Comparison of ENCODE assay signal across 1 cellular context in the genomic region with DNA sequence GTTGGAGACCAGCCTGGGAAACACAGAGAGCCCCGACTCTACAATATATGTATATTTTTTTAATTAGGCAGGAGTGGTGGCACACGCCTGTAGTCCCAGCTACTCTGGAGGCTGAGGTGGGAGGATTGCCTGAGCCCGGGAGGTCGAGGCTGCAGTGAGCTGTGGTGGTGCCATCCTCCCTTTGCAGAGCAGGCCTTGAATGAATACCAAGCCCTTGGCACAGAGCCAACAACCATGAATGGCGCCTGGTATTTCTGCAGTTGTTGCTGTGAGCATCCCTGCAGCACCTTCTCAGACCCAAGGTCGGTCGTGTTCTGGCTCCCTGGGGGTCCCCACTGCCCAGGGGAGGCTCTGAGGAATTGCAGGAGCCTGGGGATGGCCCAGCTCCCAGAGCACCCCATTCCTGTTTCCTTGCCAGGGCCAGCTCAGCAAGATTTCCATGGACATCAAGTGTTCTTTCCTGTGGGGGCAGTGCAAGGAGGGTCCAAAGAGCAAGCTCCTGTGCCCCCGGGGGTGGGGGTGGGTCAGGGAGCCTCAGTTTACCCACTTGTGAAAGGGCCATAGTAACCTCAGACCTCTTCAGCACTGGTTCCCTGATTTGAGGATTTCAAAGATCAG.
TF ChIP-seq lines count a peak whose summit lies in the region.

No MANE protein-coding gene starts in this region.

TF ChIP-seq in HepG2, 621 proteins besides CTCF, POLR2A, EP300 and RAD21 (continued from another document):
- peak; percentile 75 for TF ChIP-seq TEAD3 (CRISPR knock-in tag; optimal IDR thresholded peaks at IDR 0.05; ENCODE audit: borderline replicate concordance)
- TF ChIP-seq LCORL (IDR thresholded peaks at IDR 0.05) = peak; percentile 98
- no peak for TF ChIP-seq LCORL (CRISPR knock-in tag; IDR thresholded peaks at IDR 0.05)
- no peak for TF ChIP-seq RFX5 (IDR thresholded peaks at IDR 0.05; ENCODE audit: low read depth, low read length)
- TF ChIP-seq ETV5 (CRISPR knock-in tag; IDR thresholded peaks at IDR 0.05; ENCODE audit: borderline replicate concordance) = no peak
- TF ChIP-seq ZKSCAN1 (IDR thresholded peaks at IDR 0.05; ENCODE audit: low read length) = no peak
- TF ChIP-seq RXRA (CRISPR knock-in tag; IDR thresholded peaks at IDR 0.05) = no peak
- peak; percentile 78; the same call in 1 of the 2 replicates for TF ChIP-seq NFIB (CRISPR knock-in tag; IDR thresholded peaks at IDR 0.05; ENCODE audit: borderline replicate concordance)
- TF ChIP-seq IRX3 (CRISPR knock-in tag; IDR thresholded peaks at IDR 0.05; ENCODE audit: borderline replicate concordance, low read depth) = no peak
- 0 out of 2 replicates have a peak, but pooled peaks have one; percentile 17 for TF ChIP-seq MTA1 (CRISPR knock-in tag; IDR thresholded peaks at IDR 0.05; ENCODE audit: borderline replicate concordance)
- TF ChIP-seq KDM5B (CRISPR knock-in tag; IDR thresholded peaks at IDR 0.05; ENCODE audit: borderline replicate concordance) = 0 out of 2 replicates have a peak, but pooled peaks have one; percentile 25
- no peak for TF ChIP-seq ZNF781 (CRISPR knock-in tag; IDR thresholded peaks at IDR 0.05; ENCODE audit: borderline replicate concordance, not compliant biosample characterization)
- TF ChIP-seq, protein P1, sequence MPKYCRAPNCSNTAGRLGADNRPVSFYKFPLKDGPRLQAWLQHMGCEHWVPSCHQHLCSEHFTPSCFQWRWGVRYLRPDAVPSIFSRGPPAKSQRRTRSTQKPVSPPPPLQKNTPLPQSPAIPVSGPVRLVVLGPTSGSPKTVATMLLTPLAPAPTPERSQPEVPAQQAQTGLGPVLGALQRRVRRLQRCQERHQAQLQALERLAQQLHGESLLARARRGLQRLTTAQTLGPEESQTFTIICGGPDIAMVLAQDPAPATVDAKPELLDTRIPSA (CRISPR knock-in tag; IDR thresholded peaks at IDR 0.05; ENCODE audit: borderline replicate concordance) = no peak
- no peak for TF ChIP-seq SNAPC2 (CRISPR knock-in tag; IDR thresholded peaks at IDR 0.05)
- TF ChIP-seq, protein P2, sequence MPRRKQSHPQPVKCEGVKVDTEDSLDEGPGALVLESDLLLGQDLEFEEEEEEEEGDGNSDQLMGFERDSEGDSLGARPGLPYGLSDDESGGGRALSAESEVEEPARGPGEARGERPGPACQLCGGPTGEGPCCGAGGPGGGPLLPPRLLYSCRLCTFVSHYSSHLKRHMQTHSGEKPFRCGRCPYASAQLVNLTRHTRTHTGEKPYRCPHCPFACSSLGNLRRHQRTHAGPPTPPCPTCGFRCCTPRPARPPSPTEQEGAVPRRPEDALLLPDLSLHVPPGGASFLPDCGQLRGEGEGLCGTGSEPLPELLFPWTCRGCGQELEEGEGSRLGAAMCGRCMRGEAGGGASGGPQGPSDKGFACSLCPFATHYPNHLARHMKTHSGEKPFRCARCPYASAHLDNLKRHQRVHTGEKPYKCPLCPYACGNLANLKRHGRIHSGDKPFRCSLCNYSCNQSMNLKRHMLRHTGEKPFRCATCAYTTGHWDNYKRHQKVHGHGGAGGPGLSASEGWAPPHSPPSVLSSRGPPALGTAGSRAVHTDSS (CRISPR knock-in tag; conservative IDR thresholded peaks at IDR 0.05) = no peak
- no peak for TF ChIP-seq SAP130 (CRISPR knock-in tag; IDR thresholded peaks at IDR 0.05; ENCODE audit: low read depth)
- 0 out of 2 replicates have a peak, but pooled peaks have one; percentile 32 for TF ChIP-seq ZFY (CRISPR knock-in tag; IDR thresholded peaks at IDR 0.05)
- 0 out of 2 replicates have a peak, but pooled peaks have one; percentile 20 for TF ChIP-seq HMG20A (CRISPR knock-in tag; IDR thresholded peaks at IDR 0.05; ENCODE audit: borderline replicate concordance)
- TF ChIP-seq DNMT1 (CRISPR knock-in tag; IDR thresholded peaks at IDR 0.05) = 0 out of 2 replicates have a peak, but pooled peaks have one; percentile 43
- TF ChIP-seq FOXK2 (IDR thresholded peaks at IDR 0.05) = no peak
- TF ChIP-seq ZNF510 (CRISPR knock-in tag; IDR thresholded peaks at IDR 0.05; ENCODE audit: low read depth) = no peak
- TF ChIP-seq ZNF556 (CRISPR knock-in tag; IDR thresholded peaks at IDR 0.05; ENCODE audit: borderline replicate concordance) = no peak
- TF ChIP-seq, protein P3, sequence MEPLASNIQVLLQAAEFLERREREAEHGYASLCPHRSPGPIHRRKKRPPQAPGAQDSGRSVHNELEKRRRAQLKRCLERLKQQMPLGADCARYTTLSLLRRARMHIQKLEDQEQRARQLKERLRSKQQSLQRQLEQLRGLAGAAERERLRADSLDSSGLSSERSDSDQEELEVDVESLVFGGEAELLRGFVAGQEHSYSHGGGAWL (CRISPR knock-in tag; IDR thresholded peaks at IDR 0.05) = no peak
- no peak for TF ChIP-seq KMT2B (CRISPR knock-in tag; IDR thresholded peaks at IDR 0.05)
- TF ChIP-seq ZNF713 (CRISPR knock-in tag; IDR thresholded peaks at IDR 0.05) = no peak
- TF ChIP-seq, protein P4, sequence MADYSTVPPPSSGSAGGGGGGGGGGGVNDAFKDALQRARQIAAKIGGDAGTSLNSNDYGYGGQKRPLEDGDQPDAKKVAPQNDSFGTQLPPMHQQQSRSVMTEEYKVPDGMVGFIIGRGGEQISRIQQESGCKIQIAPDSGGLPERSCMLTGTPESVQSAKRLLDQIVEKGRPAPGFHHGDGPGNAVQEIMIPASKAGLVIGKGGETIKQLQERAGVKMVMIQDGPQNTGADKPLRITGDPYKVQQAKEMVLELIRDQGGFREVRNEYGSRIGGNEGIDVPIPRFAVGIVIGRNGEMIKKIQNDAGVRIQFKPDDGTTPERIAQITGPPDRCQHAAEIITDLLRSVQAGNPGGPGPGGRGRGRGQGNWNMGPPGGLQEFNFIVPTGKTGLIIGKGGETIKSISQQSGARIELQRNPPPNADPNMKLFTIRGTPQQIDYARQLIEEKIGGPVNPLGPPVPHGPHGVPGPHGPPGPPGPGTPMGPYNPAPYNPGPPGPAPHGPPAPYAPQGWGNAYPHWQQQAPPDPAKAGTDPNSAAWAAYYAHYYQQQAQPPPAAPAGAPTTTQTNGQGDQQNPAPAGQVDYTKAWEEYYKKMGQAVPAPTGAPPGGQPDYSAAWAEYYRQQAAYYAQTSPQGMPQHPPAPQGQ (CRISPR knock-in tag; IDR thresholded peaks at IDR 0.05; ENCODE audit: borderline replicate concordance) = no peak
- TF ChIP-seq, protein P5, sequence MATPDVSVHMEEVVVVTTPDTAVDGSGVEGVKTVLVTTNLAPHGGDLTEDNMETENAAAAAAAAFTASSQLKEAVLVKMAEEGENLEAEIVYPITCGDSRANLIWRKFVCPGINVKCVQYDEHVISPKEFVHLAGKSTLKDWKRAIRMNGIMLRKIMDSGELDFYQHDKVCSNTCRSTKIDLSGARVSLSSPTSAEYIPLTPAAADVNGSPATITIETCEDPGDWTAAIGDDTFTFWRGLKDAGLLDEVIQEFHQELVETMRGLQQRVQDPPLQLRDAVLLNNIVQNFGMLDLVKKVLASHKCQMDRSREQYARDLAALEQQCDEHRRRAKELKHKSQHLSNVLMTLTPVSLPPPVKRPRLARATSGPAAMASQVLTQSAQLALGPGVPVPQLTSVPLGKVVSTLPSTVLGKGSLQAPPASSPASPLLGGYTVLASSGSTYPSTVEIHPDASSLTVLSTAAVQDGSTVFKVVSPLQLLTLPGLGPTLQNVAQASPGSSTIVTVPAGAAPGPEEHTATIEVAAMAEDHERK (CRISPR knock-in tag; IDR thresholded peaks at IDR 0.05; ENCODE audit: low read depth) = no peak
- TF ChIP-seq, protein P6, sequence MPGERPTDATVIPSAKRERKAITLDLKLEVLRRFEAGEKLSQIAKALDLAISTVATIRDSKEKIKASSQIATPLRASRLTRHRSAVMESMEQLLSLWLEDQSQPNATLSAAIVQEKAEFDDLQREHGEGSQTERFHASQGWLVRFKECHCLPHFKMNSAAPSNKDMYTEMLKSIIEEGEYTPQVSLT (CRISPR knock-in tag; IDR thresholded peaks at IDR 0.05; ENCODE audit: borderline replicate concordance, low read depth) = no peak
- TF ChIP-seq, protein P7, sequence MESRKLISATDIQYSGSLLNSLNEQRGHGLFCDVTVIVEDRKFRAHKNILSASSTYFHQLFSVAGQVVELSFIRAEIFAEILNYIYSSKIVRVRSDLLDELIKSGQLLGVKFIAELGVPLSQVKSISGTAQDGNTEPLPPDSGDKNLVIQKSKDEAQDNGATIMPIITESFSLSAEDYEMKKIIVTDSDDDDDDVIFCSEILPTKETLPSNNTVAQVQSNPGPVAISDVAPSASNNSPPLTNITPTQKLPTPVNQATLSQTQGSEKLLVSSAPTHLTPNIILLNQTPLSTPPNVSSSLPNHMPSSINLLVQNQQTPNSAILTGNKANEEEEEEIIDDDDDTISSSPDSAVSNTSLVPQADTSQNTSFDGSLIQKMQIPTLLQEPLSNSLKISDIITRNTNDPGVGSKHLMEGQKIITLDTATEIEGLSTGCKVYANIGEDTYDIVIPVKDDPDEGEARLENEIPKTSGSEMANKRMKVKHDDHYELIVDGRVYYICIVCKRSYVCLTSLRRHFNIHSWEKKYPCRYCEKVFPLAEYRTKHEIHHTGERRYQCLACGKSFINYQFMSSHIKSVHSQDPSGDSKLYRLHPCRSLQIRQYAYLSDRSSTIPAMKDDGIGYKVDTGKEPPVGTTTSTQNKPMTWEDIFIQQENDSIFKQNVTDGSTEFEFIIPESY (CRISPR knock-in tag; IDR thresholded peaks at IDR 0.05) = peak; percentile 56; the same call in 1 of the 2 replicates
- no peak for TF ChIP-seq ZFP36L2 (CRISPR knock-in tag; IDR thresholded peaks at IDR 0.05)
- TF ChIP-seq, protein P8, sequence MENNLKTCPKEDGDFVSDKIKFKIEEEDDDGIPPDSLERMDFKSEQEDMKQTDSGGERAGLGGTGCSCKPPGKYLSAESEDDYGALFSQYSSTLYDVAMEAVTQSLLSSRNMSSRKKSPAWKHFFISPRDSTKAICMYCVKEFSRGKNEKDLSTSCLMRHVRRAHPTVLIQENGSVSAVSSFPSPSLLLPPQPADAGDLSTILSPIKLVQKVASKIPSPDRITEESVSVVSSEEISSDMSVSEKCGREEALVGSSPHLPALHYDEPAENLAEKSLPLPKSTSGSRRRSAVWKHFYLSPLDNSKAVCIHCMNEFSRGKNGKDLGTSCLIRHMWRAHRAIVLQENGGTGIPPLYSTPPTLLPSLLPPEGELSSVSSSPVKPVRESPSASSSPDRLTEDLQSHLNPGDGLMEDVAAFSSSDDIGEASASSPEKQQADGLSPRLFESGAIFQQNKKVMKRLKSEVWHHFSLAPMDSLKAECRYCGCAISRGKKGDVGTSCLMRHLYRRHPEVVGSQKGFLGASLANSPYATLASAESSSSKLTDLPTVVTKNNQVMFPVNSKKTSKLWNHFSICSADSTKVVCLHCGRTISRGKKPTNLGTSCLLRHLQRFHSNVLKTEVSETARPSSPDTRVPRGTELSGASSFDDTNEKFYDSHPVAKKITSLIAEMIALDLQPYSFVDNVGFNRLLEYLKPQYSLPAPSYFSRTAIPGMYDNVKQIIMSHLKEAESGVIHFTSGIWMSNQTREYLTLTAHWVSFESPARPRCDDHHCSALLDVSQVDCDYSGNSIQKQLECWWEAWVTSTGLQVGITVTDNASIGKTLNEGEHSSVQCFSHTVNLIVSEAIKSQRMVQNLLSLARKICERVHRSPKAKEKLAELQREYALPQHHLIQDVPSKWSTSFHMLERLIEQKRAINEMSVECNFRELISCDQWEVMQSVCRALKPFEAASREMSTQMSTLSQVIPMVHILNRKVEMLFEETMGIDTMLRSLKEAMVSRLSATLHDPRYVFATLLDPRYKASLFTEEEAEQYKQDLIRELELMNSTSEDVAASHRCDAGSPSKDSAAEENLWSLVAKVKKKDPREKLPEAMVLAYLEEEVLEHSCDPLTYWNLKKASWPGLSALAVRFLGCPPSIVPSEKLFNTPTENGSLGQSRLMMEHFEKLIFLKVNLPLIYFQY (CRISPR knock-in tag; IDR thresholded peaks at IDR 0.05; ENCODE audit: borderline replicate concordance) = no peak
- no peak for TF ChIP-seq ZNF549 (CRISPR knock-in tag; IDR thresholded peaks at IDR 0.05)
- TF ChIP-seq, protein P9, sequence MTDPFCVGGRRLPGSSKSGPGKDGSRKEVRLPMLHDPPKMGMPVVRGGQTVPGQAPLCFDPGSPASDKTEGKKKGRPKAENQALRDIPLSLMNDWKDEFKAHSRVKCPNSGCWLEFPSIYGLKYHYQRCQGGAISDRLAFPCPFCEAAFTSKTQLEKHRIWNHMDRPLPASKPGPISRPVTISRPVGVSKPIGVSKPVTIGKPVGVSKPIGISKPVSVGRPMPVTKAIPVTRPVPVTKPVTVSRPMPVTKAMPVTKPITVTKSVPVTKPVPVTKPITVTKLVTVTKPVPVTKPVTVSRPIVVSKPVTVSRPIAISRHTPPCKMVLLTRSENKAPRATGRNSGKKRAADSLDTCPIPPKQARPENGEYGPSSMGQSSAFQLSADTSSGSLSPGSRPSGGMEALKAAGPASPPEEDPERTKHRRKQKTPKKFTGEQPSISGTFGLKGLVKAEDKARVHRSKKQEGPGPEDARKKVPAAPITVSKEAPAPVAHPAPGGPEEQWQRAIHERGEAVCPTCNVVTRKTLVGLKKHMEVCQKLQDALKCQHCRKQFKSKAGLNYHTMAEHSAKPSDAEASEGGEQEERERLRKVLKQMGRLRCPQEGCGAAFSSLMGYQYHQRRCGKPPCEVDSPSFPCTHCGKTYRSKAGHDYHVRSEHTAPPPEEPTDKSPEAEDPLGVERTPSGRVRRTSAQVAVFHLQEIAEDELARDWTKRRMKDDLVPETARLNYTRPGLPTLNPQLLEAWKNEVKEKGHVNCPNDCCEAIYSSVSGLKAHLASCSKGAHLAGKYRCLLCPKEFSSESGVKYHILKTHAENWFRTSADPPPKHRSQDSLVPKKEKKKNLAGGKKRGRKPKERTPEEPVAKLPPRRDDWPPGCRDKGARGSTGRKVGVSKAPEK (CRISPR knock-in tag; IDR thresholded peaks at IDR 0.05; ENCODE audit: borderline replicate concordance) = no peak
- TF ChIP-seq ZNF232 (CRISPR knock-in tag; IDR thresholded peaks at IDR 0.05; ENCODE audit: borderline replicate concordance) = no peak
- no peak for TF ChIP-seq ZIK1 (CRISPR knock-in tag; IDR thresholded peaks at IDR 0.05; ENCODE audit: borderline replicate concordance, low read depth)
- TF ChIP-seq ZNF75D (CRISPR knock-in tag; IDR thresholded peaks at IDR 0.05; ENCODE audit: borderline replicate concordance) = no peak
- TF ChIP-seq HOXA5 (CRISPR knock-in tag; IDR thresholded peaks at IDR 0.05) = no peak
- no peak for TF ChIP-seq ZNF44 (CRISPR knock-in tag; IDR thresholded peaks at IDR 0.05)
- no peak for TF ChIP-seq ZNF343 (CRISPR knock-in tag; IDR thresholded peaks at IDR 0.05)
- TF ChIP-seq ZNF282 (IDR thresholded peaks at IDR 0.05; ENCODE audit: partially characterized antibody) = no peak
- 0 out of 2 replicates have a peak, but pooled peaks have one; percentile 22 for TF ChIP-seq PCBP1 (IDR thresholded peaks at IDR 0.05; ENCODE audit: borderline replicate concordance, low read depth, low read length)
- TF ChIP-seq, protein P10, sequence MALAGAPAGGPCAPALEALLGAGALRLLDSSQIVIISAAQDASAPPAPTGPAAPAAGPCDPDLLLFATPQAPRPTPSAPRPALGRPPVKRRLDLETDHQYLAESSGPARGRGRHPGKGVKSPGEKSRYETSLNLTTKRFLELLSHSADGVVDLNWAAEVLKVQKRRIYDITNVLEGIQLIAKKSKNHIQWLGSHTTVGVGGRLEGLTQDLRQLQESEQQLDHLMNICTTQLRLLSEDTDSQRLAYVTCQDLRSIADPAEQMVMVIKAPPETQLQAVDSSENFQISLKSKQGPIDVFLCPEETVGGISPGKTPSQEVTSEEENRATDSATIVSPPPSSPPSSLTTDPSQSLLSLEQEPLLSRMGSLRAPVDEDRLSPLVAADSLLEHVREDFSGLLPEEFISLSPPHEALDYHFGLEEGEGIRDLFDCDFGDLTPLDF (CRISPR knock-in tag; IDR thresholded peaks at IDR 0.05) = no peak
- TF ChIP-seq TBX2 (CRISPR knock-in tag; IDR thresholded peaks at IDR 0.05; ENCODE audit: borderline replicate concordance) = 0 out of 2 replicates have a peak, but pooled peaks have one; percentile 25
- TF ChIP-seq ZSCAN31 (CRISPR knock-in tag; IDR thresholded peaks at IDR 0.05; ENCODE audit: low read depth) = no peak
- no peak for TF ChIP-seq ZNF816 (CRISPR knock-in tag; IDR thresholded peaks at IDR 0.05; ENCODE audit: borderline replicate concordance)
